1 cellular context compared by ENCODE assay signal in genomic region chr3:66425032-66425431, GRCh38.
TF ChIP-seq lines count a peak whose summit lies in the region.

No MANE protein-coding gene starts in this region.

TF ChIP-seq in IMR-90, 13 proteins besides CTCF, POLR2A, EP300 and RAD21:
- TF ChIP-seq ELK1 (IDR thresholded peaks at IDR 0.05; ENCODE audit: borderline replicate concordance, low read depth, low read length), result no peak
- TF ChIP-seq SMC3 (IDR thresholded peaks at IDR 0.05; ENCODE audit: low read depth, low read length), result no peak
- TF ChIP-seq MAZ (IDR thresholded peaks at IDR 0.05; ENCODE audit: borderline replicate concordance, low read depth, low read length), result no peak
- no peak for TF ChIP-seq BHLHE40 (IDR thresholded peaks at IDR 0.05; ENCODE audit: low read depth, low read length)
- TF ChIP-seq MAFK (IDR thresholded peaks at IDR 0.05; ENCODE audit: low read depth, low read length), result no peak
- TF ChIP-seq NFE2L2 (IDR thresholded peaks at IDR 0.05; ENCODE audit: low read depth, low read length), result no peak
- TF ChIP-seq CEBPB (IDR thresholded peaks at IDR 0.05; ENCODE audit: low read depth, low read length), result no peak
- TF ChIP-seq RCOR1 (IDR thresholded peaks at IDR 0.05; ENCODE audit: insufficient replicate concordance, low read length), result no peak
- TF ChIP-seq MXI1 (IDR thresholded peaks at IDR 0.05; ENCODE audit: borderline replicate concordance, low read depth, low read length), result no peak
- no peak for TF ChIP-seq FOS (IDR thresholded peaks at IDR 0.05; ENCODE audit: low read depth, low read length)
- TF ChIP-seq, protein P1, sequence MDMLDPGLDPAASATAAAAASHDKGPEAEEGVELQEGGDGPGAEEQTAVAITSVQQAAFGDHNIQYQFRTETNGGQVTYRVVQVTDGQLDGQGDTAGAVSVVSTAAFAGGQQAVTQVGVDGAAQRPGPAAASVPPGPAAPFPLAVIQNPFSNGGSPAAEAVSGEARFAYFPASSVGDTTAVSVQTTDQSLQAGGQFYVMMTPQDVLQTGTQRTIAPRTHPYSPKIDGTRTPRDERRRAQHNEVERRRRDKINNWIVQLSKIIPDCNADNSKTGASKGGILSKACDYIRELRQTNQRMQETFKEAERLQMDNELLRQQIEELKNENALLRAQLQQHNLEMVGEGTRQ (IDR thresholded peaks at IDR 0.05; ENCODE audit: low read depth, low read length), result no peak
- no peak for TF ChIP-seq RFX5 (IDR thresholded peaks at IDR 0.05; ENCODE audit: low read depth, low read length)
- TF ChIP-seq CHD1 (IDR thresholded peaks at IDR 0.05; ENCODE audit: low read depth, low read length), result no peak
TF ChIP-seq in IMR-90: peak in this region for 0.
